34 cellular contexts compared by ENCODE assay signal in genomic region chr10:4119107-4119506, GRCh38.
DNase-seq lines count a peak whose midpoint lies in the region; ATAC-seq and TF ChIP-seq lines count a peak whose summit lies in the region.
"Had no signal": no experiment of that assay in that cellular context is flagged by ENCODE, and none has a peak within 500 bp of the region (broad histone marks: within the 10 kb centered on the region; RNA-seq: fewer than 3 reads in every experiment).

No MANE protein-coding gene starts in this region.

- BruUV-seq in Panc1 (replicated peaks; lab: Mats Ljungman, UMichigan): no TSS peak

- no peak overlapping the region for H4K8ac ChIP-seq in mesenchymal stem cell (ENCODE audit: low read length)

- H2AFZ ChIP-seq in SK-N-SH (ENCODE audit: low read depth) (no peak overlapping the region), mesenchymal stem cell (ENCODE audit: low read depth, low read length) (no peak overlapping the region)

- H3K9me3 ChIP-seq in SK-N-SH: no peaks in the 10 kb centered on the region
- peaks cover 5% of the 10 kb centered on the region; the same call in 1 of the 2 replicates for H3K9me3 ChIP-seq in Panc1 (ENCODE audit: control insufficient read depth, insufficient read depth, low read depth, low read length)
- peaks cover 8% of the 10 kb centered on the region for H3K9me3 ChIP-seq in mesenchymal stem cell (ENCODE audit: control insufficient read depth, low read length)
- no peaks in the 10 kb centered on the region for H3K9me3 ChIP-seq in CD8-positive, alpha-beta T cell (ENCODE audit: low read length)
- H3K9me3 ChIP-seq: A549, BE2C, BLaER1 had no signal

- H3K4me3 Mint-ChIP-seq in CD8-positive, alpha-beta T cell: no peak overlapping the region
- H3K4me3 Mint-ChIP-seq in activated CD4-positive, alpha-beta memory T cell treated with anti-CD3 and anti-CD28 coated beads for 36 hours: no peak overlapping the region
- H3K4me3 Mint-ChIP-seq: B cell; CD14-positive monocyte; CD4-positive, alpha-beta T cell; CD4-positive, CD25-positive, alpha-beta regulatory T cell; CD8-positive, alpha-beta memory T cell had no signal

- no peaks in the 10 kb centered on the region for H3K9me2 ChIP-seq in SK-N-SH

- TF ChIP-seq CTCF in SK-N-SH (IDR thresholded peaks at IDR 0.05) (no peak), Panc1 (IDR thresholded peaks at IDR 0.05) (no peak)
- no peak for TF ChIP-seq CTCF in CD8-positive, alpha-beta T cell (IDR thresholded peaks at IDR 0.05)

- no peak overlapping the region for H2BK5ac ChIP-seq in mesenchymal stem cell (ENCODE audit: low read depth, low read length, poor library complexity, severe bottlenecking)

- H3K36me3 Mint-ChIP-seq in CD8-positive, alpha-beta T cell: no peaks in the 10 kb centered on the region
- H3K36me3 Mint-ChIP-seq in activated CD4-positive, alpha-beta memory T cell treated with anti-CD3 and anti-CD28 coated beads for 36 hours: no peaks in the 10 kb centered on the region
- H3K36me3 Mint-ChIP-seq: CD14-positive monocyte; CD4-positive, alpha-beta memory T cell; CD4-positive, CD25-positive, alpha-beta regulatory T cell had no signal

- H3K9ac ChIP-seq in SK-N-SH: no peak overlapping the region
- H3K9ac ChIP-seq in mesenchymal stem cell (ENCODE audit: low read length): no peak overlapping the region
- H3K9ac ChIP-seq: BLaER1 had no signal

- H3K4me3 ChIP-seq in SK-N-SH (ENCODE audit: low read depth in 2 of 2, low read length in 1 of 2): no peak overlapping the region
- H3K4me3 ChIP-seq in Panc1 (ENCODE audit: low read depth in 2 of 2, low read length in 2 of 2): no peak overlapping the region
- H3K4me3 ChIP-seq in mesenchymal stem cell (ENCODE audit: insufficient read depth in 1 of 2, low read depth in 1 of 2, low read length in 2 of 2): no peak overlapping the region
- no peak overlapping the region for H3K4me3 ChIP-seq in CD8-positive, alpha-beta T cell (ENCODE audit: low read depth, low read length)
- H3K4me3 ChIP-seq: A549, BLaER1 had no signal

- WGBS in SK-N-SH (ENCODE audit: low lambda C conversion rate): 79% methylated on average over 5 of the region's 7 CpGs
- WGBS in mesenchymal stem cell: 67% methylated on average over 3 of the region's 7 CpGs

- H3K18ac ChIP-seq in mesenchymal stem cell (ENCODE audit: low read depth in 1 of 2, low read length in 2 of 2): peak overlapping the region in 1 of 2 experiments; percentile 48

- ATAC-seq in SK-N-SH treated with all-trans-retinoic acid at 6 μM for 48 hours: no peak
- no peak for ATAC-seq in Panc1
- ATAC-seq in CD8-positive, alpha-beta T cell: no peak
- ATAC-seq: A549 had no signal

- H3K4me1 Mint-ChIP-seq in CD8-positive, alpha-beta T cell (ENCODE audit: low read depth): peaks cover 3% of the 10 kb centered on the region
- H3K4me1 Mint-ChIP-seq in activated CD4-positive, alpha-beta memory T cell treated with anti-CD3 and anti-CD28 coated beads for 36 hours (ENCODE audit: low read depth): peaks cover 13% of the 10 kb centered on the region

- no peaks in the 10 kb centered on the region for H4K20me1 ChIP-seq in SK-N-SH (ENCODE audit: insufficient read depth)
- H4K20me1 ChIP-seq: BLaER1; BLaER1 treated with 17β-estradiol and CSF1 and Interleukin-3, amounts not matched to agents 10 nM and 100 nM had no signal

- no peak overlapping the region for H3K23ac ChIP-seq in mesenchymal stem cell (ENCODE audit: low read length in 2 of 2)

- H3F3A ChIP-seq in SK-N-SH (replicated peaks; ENCODE audit: insufficient read depth): peaks cover 4% of the 10 kb centered on the region

- H3K4ac ChIP-seq in mesenchymal stem cell (ENCODE audit: low read depth in 1 of 2, low read length in 2 of 2): peak overlapping the region in 1 of 2 experiments; percentile 37

- no peak overlapping the region for H2BK15ac ChIP-seq in mesenchymal stem cell (ENCODE audit: low read depth, poor library complexity, severe bottlenecking)

- H3K36me3 ChIP-seq in SK-N-SH (replicated peaks in 1 of 2; ENCODE audit: control insufficient read depth in 1 of 2, insufficient read depth in 2 of 2, low read length in 1 of 2) (no peaks in the 10 kb centered on the region), Panc1 (ENCODE audit: control insufficient read depth, insufficient read depth, low read length) (no peaks in the 10 kb centered on the region), mesenchymal stem cell (ENCODE audit: control insufficient read depth in 1 of 2, insufficient read depth in 2 of 2, low read depth in 1 of 2, low read length in 2 of 2) (no peaks in the 10 kb centered on the region)
- H3K36me3 ChIP-seq in CD8-positive, alpha-beta T cell (ENCODE audit: insufficient read depth, low read length): no peaks in the 10 kb centered on the region
- H3K36me3 ChIP-seq: BE2C; BLaER1; BLaER1 treated with 17β-estradiol and CSF1 and Interleukin-3, amounts not matched to agents 10 nM and 100 nM had no signal

- TF ChIP-seq EP300 in SK-N-SH (IDR thresholded peaks at IDR 0.05; ENCODE audit: borderline replicate concordance in 1 of 2, low read depth in 1 of 2, low read length in 1 of 2): no peak

- H3K27ac ChIP-seq in SK-N-SH (ENCODE audit: low read depth in 2 of 2, low read length in 1 of 2) (no peak overlapping the region), Panc1 (ENCODE audit: low read length) (peak overlapping the region; percentile 51; the same call in 1 of the 2 replicates), mesenchymal stem cell (ENCODE audit: low read length, poor library complexity, severe bottlenecking) (no peak overlapping the region)
- no peak overlapping the region for H3K27ac ChIP-seq in CD8-positive, alpha-beta T cell (ENCODE audit: low read depth, low read length)
- H3K27ac ChIP-seq: 22Rv1, A549, BLaER1, C4-2B had no signal

- no peaks in the 10 kb centered on the region for H3K79me2 ChIP-seq in SK-N-SH (ENCODE audit: insufficient read depth)

- in situ Hi-C loops in Panc1 (cut with HindIII; ENCODE audit: low pct_unique_long_range_greater_than_20kb, low sequenced_read_pairs): no loop called here

- peak overlapping the region; percentile 96 to 98 for H2BK12ac ChIP-seq in mesenchymal stem cell (ENCODE audit: low read length in 2 of 2)

- no peak for TF ChIP-seq RAD21 in SK-N-SH (IDR thresholded peaks at IDR 0.05; ENCODE audit: low read length)

- H3K27ac Mint-ChIP-seq in CD8-positive, alpha-beta T cell: no peak overlapping the region
- no peak overlapping the region for H3K27ac Mint-ChIP-seq in activated CD4-positive, alpha-beta memory T cell treated with anti-CD3 and anti-CD28 coated beads for 36 hours
- H3K27ac Mint-ChIP-seq: B cell; CD14-positive monocyte; CD4-positive, alpha-beta T cell; CD4-positive, CD25-positive, alpha-beta regulatory T cell had no signal

- H2BK120ac ChIP-seq in mesenchymal stem cell (ENCODE audit: low read depth, low read length): no peak overlapping the region

- peaks cover 3% of the 10 kb centered on the region for H3K9me3 Mint-ChIP-seq in CD8-positive, alpha-beta T cell
- H3K9me3 Mint-ChIP-seq in activated CD4-positive, alpha-beta memory T cell treated with anti-CD3 and anti-CD28 coated beads for 36 hours: no peaks in the 10 kb centered on the region
- H3K9me3 Mint-ChIP-seq: CD4-positive, alpha-beta T cell had no signal

- no peaks in the 10 kb centered on the region for H3K79me1 ChIP-seq in mesenchymal stem cell (replicated peaks; ENCODE audit: low read length, poor library complexity, severe bottlenecking)

- no peak overlapping the region for H3K14ac ChIP-seq in mesenchymal stem cell (ENCODE audit: low read length in 2 of 2)

- H3K27me3 ChIP-seq in SK-N-SH (ENCODE audit: insufficient read depth) (no peaks in the 10 kb centered on the region), Panc1 (ENCODE audit: control insufficient read depth, insufficient read depth, low read length) (no peaks in the 10 kb centered on the region), mesenchymal stem cell (ENCODE audit: control insufficient read depth in 1 of 2, insufficient read depth in 1 of 2, low read length in 2 of 2) (no peaks in the 10 kb centered on the region)
- H3K27me3 ChIP-seq in CD8-positive, alpha-beta T cell (ENCODE audit: insufficient read depth, low read length): no peaks in the 10 kb centered on the region
- H3K27me3 ChIP-seq: BE2C; BLaER1; BLaER1 treated with 17β-estradiol and CSF1 and Interleukin-3, amounts not matched to agents 10 nM and 100 nM had no signal

- intact Hi-C loops in Panc1 (cut with micrococcal nuclease; ENCODE audit: unreplicated experiment): no loop called here
- intact Hi-C loops in CD8-positive, alpha-beta T cell (cut with DNase I, micrococcal nuclease): no loop called here
- intact Hi-C loops in activated CD4-positive, alpha-beta memory T cell treated with anti-CD3 and anti-CD28 coated beads for 36 hours (cut with micrococcal nuclease): no loop called here

- DNase-seq in SK-N-SH (no peak), Panc1 (ENCODE audit: low read depth, low spot score) (no peak), mesenchymal stem cell (no peak), mucosa of gallbladder (ENCODE audit: low spot score) (peak; percentile 52), nucleus accumbens (lab: John Stamatoyannopoulos, UW) (no peak)
- DNase-seq in CD8-positive, alpha-beta T cell: no peak
- no peak for DNase-seq in activated CD4-positive, alpha-beta memory T cell treated with anti-CD3 and anti-CD28 coated beads for 36 hours
- DNase-seq: 8988T; ACHN; AML-193; BE2C; C1 segment of cervical spinal cord; Caco-2; Calu3; CD4-positive, alpha-beta memory T cell; CD4-positive, alpha-beta T cell; CD4-positive, CD25-positive, alpha-beta regulatory T cell; CD8-positive, alpha-beta memory T cell; COR-L47; DMS 273 treated with DMSO at 0.1 percent for 48 hours; DMS153; DMS53; DMS79; DMS79 treated with DMSO at 0.1 percent for 48 hours; DND-41; EL had no signal

- H3K4me1 ChIP-seq in SK-N-SH (ENCODE audit: control insufficient read depth in 1 of 2, insufficient read depth in 2 of 2, low read depth in 1 of 2, low read length in 1 of 2) (no peaks in the 10 kb centered on the region; a peak in 1 of 4 replicates), Panc1 (ENCODE audit: control insufficient read depth, insufficient read depth, low read length) (peaks cover 19% of the 10 kb centered on the region), mesenchymal stem cell (ENCODE audit: control insufficient read depth, insufficient read depth, low read depth, low read length) (no peaks in the 10 kb centered on the region)
- H3K4me1 ChIP-seq in CD8-positive, alpha-beta T cell (ENCODE audit: insufficient read depth, low read length): no peaks in the 10 kb centered on the region
- H3K4me1 ChIP-seq: A549, BE2C, Caco-2 had no signal

- no peak overlapping the region for H2AK5ac ChIP-seq in mesenchymal stem cell (ENCODE audit: low read length, severe bottlenecking)

- H3K27me3 Mint-ChIP-seq in CD8-positive, alpha-beta T cell (ENCODE audit: low read depth): no peaks in the 10 kb centered on the region
- no peaks in the 10 kb centered on the region for H3K27me3 Mint-ChIP-seq in activated CD4-positive, alpha-beta memory T cell treated with anti-CD3 and anti-CD28 coated beads for 36 hours
- H3K27me3 Mint-ChIP-seq: B cell; CD4-positive, alpha-beta memory T cell; CD4-positive, alpha-beta T cell; CD8-positive, alpha-beta memory T cell had no signal

- H4K91ac ChIP-seq in mesenchymal stem cell (ENCODE audit: low read length): peak overlapping the region; percentile 39

- POLR2A ChIA-PET in SK-N-SH (lab: Yijun Ruan, JAX): no interaction called here
- POLR2A ChIA-PET in Panc1 (lab: Charles Lee): no interaction called here
- POLR2A ChIA-PET in CD8-positive, alpha-beta T cell (lab: Charles Lee): no interaction called here
- POLR2A ChIA-PET in activated CD4-positive, alpha-beta memory T cell treated with anti-CD3 and anti-CD28 coated beads for 36 hours (lab: Charles Lee): no interaction called here

- CTCF ChIA-PET in SK-N-SH (lab: Yijun Ruan, JAX): no interaction called here
- CTCF ChIA-PET in Panc1 (lab: Charles Lee): no interaction called here
- CTCF ChIA-PET in CD8-positive, alpha-beta T cell (lab: Charles Lee): no interaction called here
- CTCF ChIA-PET in activated CD4-positive, alpha-beta memory T cell treated with anti-CD3 and anti-CD28 coated beads for 36 hours (lab: Charles Lee): no interaction called here

- H3K4me2 ChIP-seq in SK-N-SH (no peak overlapping the region), mesenchymal stem cell (ENCODE audit: low read length, poor library complexity, severe bottlenecking) (no peak overlapping the region)
- H3K4me2 ChIP-seq: A549, BLaER1 had no signal
